In genomic region chr12:8465597-8465996, GRCh38 we compare ENCODE assay signal across 36 cellular contexts. TPM values are rescaled to one million over a fixed set of nuclear protein-coding genes. Genes with fewer than 3 reads are reported as not detected.
"Had no signal": no experiment of that assay in that cellular context is flagged by ENCODE, and none has a peak within 500 bp of the region (broad histone marks: within the 10 kb centered on the region; RNA-seq: fewer than 3 reads in every experiment).

No MANE protein-coding gene starts in this region.

- H3K4me1 ChIP-seq: esophagus squamous epithelium, gastroesophageal sphincter had no signal

- DNase-seq: activated CD4-positive, alpha-beta memory T cell treated with anti-CD3 and anti-CD28 coated beads, Interleukin-2, amount 10 ng/mL, durations not matched to agents 7 days and 5 days; activated CD4-positive, alpha-beta T cell treated with anti-CD3 and anti-CD28 coated beads for 1 hour; activated CD4-positive, alpha-beta T cell treated with anti-CD3 and anti-CD28 coated beads for 4 hours; activated CD4-positive, alpha-beta T cell treated with anti-CD3 and anti-CD28 coated beads, Interleukin-2, amount 10 ng/mL, durations not matched to agents 7 days and 5 days; activated CD4-positive, alpha-beta T cell treated with anti-CD3 and anti-CD28 coated beads, Interleukin-2, amount 50 U/mL, for 4 hours; activated CD8-positive, alpha-beta memory T cell treated with anti-CD3 and anti-CD28 coated beads, Interleukin-2, amount 50 U/mL, for 48 hours; activated gamma-delta T cell; activated naive CD4-positive, alpha-beta T cell; activated naive CD4-positive, alpha-beta T cell treated with anti-CD3 and anti-CD28 coated beads, Interleukin-2, amount 10 ng/mL, durations not matched to agents 7 days and 5 days; activated naive CD8-positive, alpha-beta T cell treated with anti-CD3 and anti-CD28 coated beads, Interleukin-2, amount 10 ng/mL, durations not matched to agents 7 days and 5 days; activated T-cell treated with anti-CD3 and anti-CD28 coated beads for 4 hours; activated T-cell treated with anti-CD3 and anti-CD28 coated beads, Interleukin-2, amount 50 U/mL, for 24 hours; activated T-cell treated with anti-CD3 and anti-CD28 coated beads, Interleukin-2, amount 50 U/mL, for 72 hours; brain microvascular endothelial cell; cortex of kidney; effector CD8-positive, alpha-beta T cell; esophagus squamous epithelium; foreskin melanocyte; heart right ventricle; T-helper 2 cell had no signal

- H3K27me3 ChIP-seq: brain microvascular endothelial cell, esophagus squamous epithelium, hepatocyte had no signal

- ATAC-seq: activated naive CD4-positive, alpha-beta T cell treated with anti-CD3 and anti-CD28 coated beads, Interleukin-2, amount 50 U/mL, for 72 hours; activated T-cell treated with anti-CD3 and anti-CD28 coated beads, Interleukin-2, amount 50 U/mL, for 72 hours; gastroesophageal sphincter; heart right ventricle; WTC11 had no signal

- H3K27ac ChIP-seq: brain microvascular endothelial cell, epithelial cell of prostate, esophagus squamous epithelium, gastroesophageal sphincter, hepatocyte, VCaP had no signal

- H3K36me3 ChIP-seq: brain microvascular endothelial cell, esophagus squamous epithelium, gastroesophageal sphincter, heart right ventricle had no signal

- H3K9me3 ChIP-seq: esophagus squamous epithelium, gastroesophageal sphincter had no signal

- H3K4me3 ChIP-seq: esophagus squamous epithelium, gastroesophageal sphincter, heart right ventricle, hepatocyte had no signal

RNA-seq across cellular contexts. Expression of gene CLEC6A, which starts 9.8 kb away (rescaled TPM):
- total RNA-seq: activated CD4-positive, alpha-beta memory T cell treated with anti-CD3 and anti-CD28 coated beads, Interleukin-2, amount 10 ng/mL, durations not matched to agents 7 days and 5 days; activated CD4-positive, alpha-beta T cell treated with anti-CD3 and anti-CD28 coated beads, Interleukin-2, amount 10 ng/mL, durations not matched to agents 7 days and 5 days; activated naive CD4-positive, alpha-beta T cell treated with anti-CD3 and anti-CD28 coated beads, Interleukin-2, amount 50 U/mL, for 72 hours; activated naive CD8-positive, alpha-beta T cell treated with anti-CD3 and anti-CD28 coated beads, Interleukin-2, amount 10 ng/mL, durations not matched to agents 7 days and 5 days; activated T-cell treated with anti-CD3 and anti-CD28 coated beads, Interleukin-2, amount 50 U/mL, for 72 hours; astrocyte; cardiac septum; cerebellum; dermis microvascular lymphatic vessel endothelial cell; endothelial cell of umbilical vein; esophagus squamous epithelium; fibroblast of lung; fibroblast of villous mesenchyme; gastroesophageal sphincter; glomerular endothelial cell; hepatocyte had no signal
- polyA plus RNA-seq: endothelial cell of umbilical vein, esophagus, fibroblast of lung, heart right ventricle, hepatocyte had no signal

RNA-seq across cellular contexts. Expression of gene CLEC4D, which starts 47.7 kb away (rescaled TPM):
- total RNA-seq: activated CD4-positive, alpha-beta memory T cell treated with anti-CD3 and anti-CD28 coated beads, Interleukin-2, amount 10 ng/mL, durations not matched to agents 7 days and 5 days; activated CD4-positive, alpha-beta T cell treated with anti-CD3 and anti-CD28 coated beads, Interleukin-2, amount 10 ng/mL, durations not matched to agents 7 days and 5 days; activated naive CD4-positive, alpha-beta T cell treated with anti-CD3 and anti-CD28 coated beads, Interleukin-2, amount 50 U/mL, for 72 hours; activated naive CD8-positive, alpha-beta T cell treated with anti-CD3 and anti-CD28 coated beads, Interleukin-2, amount 10 ng/mL, durations not matched to agents 7 days and 5 days; activated T-cell treated with anti-CD3 and anti-CD28 coated beads, Interleukin-2, amount 50 U/mL, for 72 hours; astrocyte; bronchial epithelial cell; cerebellum; dermis microvascular lymphatic vessel endothelial cell; endothelial cell of umbilical vein; fibroblast of lung; fibroblast of villous mesenchyme; glomerular endothelial cell had no signal
- polyA plus RNA-seq: endothelial cell of umbilical vein, fibroblast of lung, hepatocyte had no signal
